2 cellular contexts compared by ENCODE assay signal in the genomic region with DNA sequence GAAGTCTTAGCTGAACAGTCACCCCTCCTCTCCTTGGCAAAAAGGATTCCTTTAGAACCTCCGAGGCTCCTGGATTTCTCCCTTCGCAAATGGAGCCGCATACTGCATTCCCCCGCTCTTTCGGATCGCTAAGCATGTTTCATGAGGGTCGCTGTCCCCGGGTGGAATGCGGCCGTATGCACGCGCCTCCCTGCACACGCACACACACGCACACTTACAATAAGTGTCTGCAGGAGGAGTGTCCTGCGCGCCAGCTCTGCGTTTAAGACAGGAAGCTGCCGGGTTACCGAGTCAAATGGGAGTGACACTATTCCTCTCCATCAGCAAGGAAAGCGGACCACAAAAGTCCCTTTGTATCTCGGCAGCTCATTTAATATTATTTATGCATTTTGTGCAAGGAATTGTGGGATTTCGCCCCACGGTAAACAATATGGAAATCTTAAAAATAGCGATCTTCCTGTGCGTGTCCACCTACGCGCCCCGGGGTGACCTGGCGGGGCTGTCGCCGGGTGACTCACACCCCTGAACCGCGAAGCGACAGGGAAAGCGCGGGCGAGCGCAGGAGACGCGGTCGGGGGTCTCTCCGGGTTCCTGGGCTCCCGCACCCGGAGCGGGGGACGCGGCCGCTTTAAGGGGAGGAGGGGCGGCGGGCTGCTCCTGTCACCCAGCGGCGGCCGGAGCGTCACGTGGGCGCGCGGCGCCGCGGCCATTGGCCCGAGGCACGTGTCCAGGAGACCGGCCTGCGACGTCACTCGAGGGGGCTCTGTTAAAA.
TF ChIP-seq lines count a peak whose summit lies in the region.

No MANE protein-coding gene starts in this region.

TF ChIP-seq in liver, 16 proteins besides CTCF, POLR2A, EP300 and RAD21 (continued from another document):
- TF ChIP-seq, protein P1, sequence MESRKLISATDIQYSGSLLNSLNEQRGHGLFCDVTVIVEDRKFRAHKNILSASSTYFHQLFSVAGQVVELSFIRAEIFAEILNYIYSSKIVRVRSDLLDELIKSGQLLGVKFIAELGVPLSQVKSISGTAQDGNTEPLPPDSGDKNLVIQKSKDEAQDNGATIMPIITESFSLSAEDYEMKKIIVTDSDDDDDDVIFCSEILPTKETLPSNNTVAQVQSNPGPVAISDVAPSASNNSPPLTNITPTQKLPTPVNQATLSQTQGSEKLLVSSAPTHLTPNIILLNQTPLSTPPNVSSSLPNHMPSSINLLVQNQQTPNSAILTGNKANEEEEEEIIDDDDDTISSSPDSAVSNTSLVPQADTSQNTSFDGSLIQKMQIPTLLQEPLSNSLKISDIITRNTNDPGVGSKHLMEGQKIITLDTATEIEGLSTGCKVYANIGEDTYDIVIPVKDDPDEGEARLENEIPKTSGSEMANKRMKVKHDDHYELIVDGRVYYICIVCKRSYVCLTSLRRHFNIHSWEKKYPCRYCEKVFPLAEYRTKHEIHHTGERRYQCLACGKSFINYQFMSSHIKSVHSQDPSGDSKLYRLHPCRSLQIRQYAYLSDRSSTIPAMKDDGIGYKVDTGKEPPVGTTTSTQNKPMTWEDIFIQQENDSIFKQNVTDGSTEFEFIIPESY (IDR thresholded peaks at IDR 0.05) = no peak
- no peak for TF ChIP-seq ATF3 (IDR thresholded peaks at IDR 0.05)

TF ChIP-seq in HepG2, 621 proteins besides CTCF, POLR2A, EP300 and RAD21 (continued from another document):
- TF ChIP-seq SNAPC4 (CRISPR knock-in tag; IDR thresholded peaks at IDR 0.05) (no peak), EEA1 (CRISPR knock-in tag; IDR thresholded peaks at IDR 0.05; ENCODE audit: borderline replicate concordance) (no peak), ZNF17 (CRISPR knock-in tag; IDR thresholded peaks at IDR 0.05) (no peak), ZNF570 (CRISPR knock-in tag; IDR thresholded peaks at IDR 0.05; ENCODE audit: borderline replicate concordance) (no peak), GZF1 (CRISPR knock-in tag; IDR thresholded peaks at IDR 0.05) (no peak), SNAPC2 (CRISPR knock-in tag; IDR thresholded peaks at IDR 0.05) (no peak), CBX5 (CRISPR knock-in tag; IDR thresholded peaks at IDR 0.05; ENCODE audit: borderline replicate concordance) (no peak), ZNF766 (CRISPR knock-in tag; IDR thresholded peaks at IDR 0.05; ENCODE audit: borderline replicate concordance) (no peak), ZNF572 (CRISPR knock-in tag; IDR thresholded peaks at IDR 0.05) (no peak), ASH2L (IDR thresholded peaks at IDR 0.05; ENCODE audit: insufficient read length, low read depth, low read length) (no peak), CREB1 (IDR thresholded peaks at IDR 0.05) (no peak), CREB1 (CRISPR knock-in tag; IDR thresholded peaks at IDR 0.05) (no peak), NFKB2 (CRISPR knock-in tag; IDR thresholded peaks at IDR 0.05; ENCODE audit: borderline replicate concordance) (no peak)
- TF ChIP-seq, protein P2, sequence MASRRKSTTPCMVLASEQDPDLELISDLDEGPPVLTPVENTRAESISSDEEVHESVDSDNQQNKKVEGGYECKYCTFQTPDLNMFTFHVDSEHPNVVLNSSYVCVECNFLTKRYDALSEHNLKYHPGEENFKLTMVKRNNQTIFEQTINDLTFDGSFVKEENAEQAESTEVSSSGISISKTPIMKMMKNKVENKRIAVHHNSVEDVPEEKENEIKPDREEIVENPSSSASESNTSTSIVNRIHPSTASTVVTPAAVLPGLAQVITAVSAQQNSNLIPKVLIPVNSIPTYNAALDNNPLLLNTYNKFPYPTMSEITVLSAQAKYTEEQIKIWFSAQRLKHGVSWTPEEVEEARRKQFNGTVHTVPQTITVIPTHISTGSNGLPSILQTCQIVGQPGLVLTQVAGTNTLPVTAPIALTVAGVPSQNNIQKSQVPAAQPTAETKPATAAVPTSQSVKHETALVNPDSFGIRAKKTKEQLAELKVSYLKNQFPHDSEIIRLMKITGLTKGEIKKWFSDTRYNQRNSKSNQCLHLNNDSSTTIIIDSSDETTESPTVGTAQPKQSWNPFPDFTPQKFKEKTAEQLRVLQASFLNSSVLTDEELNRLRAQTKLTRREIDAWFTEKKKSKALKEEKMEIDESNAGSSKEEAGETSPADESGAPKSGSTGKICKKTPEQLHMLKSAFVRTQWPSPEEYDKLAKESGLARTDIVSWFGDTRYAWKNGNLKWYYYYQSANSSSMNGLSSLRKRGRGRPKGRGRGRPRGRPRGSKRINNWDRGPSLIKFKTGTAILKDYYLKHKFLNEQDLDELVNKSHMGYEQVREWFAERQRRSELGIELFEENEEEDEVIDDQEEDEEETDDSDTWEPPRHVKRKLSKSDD (CRISPR knock-in tag; IDR thresholded peaks at IDR 0.05; ENCODE audit: low read depth) = no peak
- TF ChIP-seq, protein P3, sequence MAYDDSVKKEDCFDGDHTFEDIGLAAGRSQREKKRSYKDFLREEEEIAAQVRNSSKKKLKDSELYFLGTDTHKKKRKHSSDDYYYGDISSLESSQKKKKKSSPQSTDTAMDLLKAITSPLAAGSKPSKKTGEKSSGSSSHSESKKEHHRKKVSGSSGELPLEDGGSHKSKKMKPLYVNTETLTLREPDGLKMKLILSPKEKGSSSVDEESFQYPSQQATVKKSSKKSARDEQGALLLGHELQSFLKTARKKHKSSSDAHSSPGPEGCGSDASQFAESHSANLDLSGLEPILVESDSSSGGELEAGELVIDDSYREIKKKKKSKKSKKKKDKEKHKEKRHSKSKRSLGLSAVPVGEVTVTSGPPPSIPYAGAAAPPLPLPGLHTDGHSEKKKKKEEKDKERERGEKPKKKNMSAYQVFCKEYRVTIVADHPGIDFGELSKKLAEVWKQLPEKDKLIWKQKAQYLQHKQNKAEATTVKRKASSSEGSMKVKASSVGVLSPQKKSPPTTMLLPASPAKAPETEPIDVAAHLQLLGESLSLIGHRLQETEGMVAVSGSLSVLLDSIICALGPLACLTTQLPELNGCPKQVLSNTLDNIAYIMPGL (CRISPR knock-in tag; IDR thresholded peaks at IDR 0.05; ENCODE audit: borderline replicate concordance in 1 of 2, low read depth in 1 of 2) = no peak
- TF ChIP-seq, protein P4, sequence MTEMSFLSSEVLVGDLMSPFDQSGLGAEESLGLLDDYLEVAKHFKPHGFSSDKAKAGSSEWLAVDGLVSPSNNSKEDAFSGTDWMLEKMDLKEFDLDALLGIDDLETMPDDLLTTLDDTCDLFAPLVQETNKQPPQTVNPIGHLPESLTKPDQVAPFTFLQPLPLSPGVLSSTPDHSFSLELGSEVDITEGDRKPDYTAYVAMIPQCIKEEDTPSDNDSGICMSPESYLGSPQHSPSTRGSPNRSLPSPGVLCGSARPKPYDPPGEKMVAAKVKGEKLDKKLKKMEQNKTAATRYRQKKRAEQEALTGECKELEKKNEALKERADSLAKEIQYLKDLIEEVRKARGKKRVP (CRISPR knock-in tag; IDR thresholded peaks at IDR 0.05) = no peak
